24 cellular contexts compared by ENCODE assay signal in genomic region chr6:10547809-10548208, GRCh38.
"Had no signal": no experiment of that assay in that cellular context is flagged by ENCODE, and none has a peak within 500 bp of the region (broad histone marks: within the 10 kb centered on the region; RNA-seq: fewer than 3 reads in every experiment).

No MANE protein-coding gene starts in this region.

- H3K36me3 ChIP-seq: colonic mucosa, esophagus squamous epithelium, sigmoid colon, stomach, tibial artery had no signal

- H3K27ac Mint-ChIP-seq: dendritic cell treated with granulocyte-macrophage colony-stimulating factor and Interleukin-4, amounts not matched to agents 40 ng/mL and 50 ng/mL, for 4 days; immature natural killer cell; natural killer cell treated with Interleukin-12 subunit alpha and Interleukin-12 subunit beta and Interleukin-15 and Interleukin-18, amount 100 ng/mL, for 72 hours; progenitor cell of endocrine pancreas; stimulated activated effector memory CD8-positive, alpha-beta T cell treated with anti-CD3 and anti-CD28 coated beads, Interleukin-12 subunit alpha, Interleukin-12 subunit beta, amount 100 ng/mL, for 72 hours; type B pancreatic cell had no signal

- H3K9me3 Mint-ChIP-seq: central memory CD8-positive, alpha-beta T cell; dendritic cell treated with granulocyte-macrophage colony-stimulating factor and Interleukin-4, amounts not matched to agents 40 ng/mL and 50 ng/mL, for 4 days; immature natural killer cell; naive B cell; natural killer cell treated with Interleukin-12 subunit alpha and Interleukin-12 subunit beta and Interleukin-15 and Interleukin-18, amount 100 ng/mL, for 72 hours; neural crest cell; stimulated activated effector memory CD8-positive, alpha-beta T cell treated with anti-CD3 and anti-CD28 coated beads, Interleukin-12 subunit alpha, Interleukin-12 subunit beta, amount 100 ng/mL, for 72 hours; type B pancreatic cell had no signal

- H3K9me3 ChIP-seq: colonic mucosa, esophagus squamous epithelium, sigmoid colon, stomach, tibial artery had no signal

- H3K27me3 ChIP-seq: colonic mucosa, esophagus squamous epithelium, sigmoid colon, stomach had no signal

- H3K27ac ChIP-seq: colonic mucosa, esophagus squamous epithelium, parathyroid adenoma, tibial artery had no signal

- H3K27me3 Mint-ChIP-seq: central memory CD8-positive, alpha-beta T cell; dendritic cell treated with granulocyte-macrophage colony-stimulating factor and Interleukin-4, amounts not matched to agents 40 ng/mL and 50 ng/mL, for 4 days; naive B cell; progenitor cell of endocrine pancreas; type B pancreatic cell had no signal

- H2AFZ ChIP-seq: parathyroid adenoma had no signal

- H3K79me2 ChIP-seq: parathyroid adenoma had no signal

- H3K4me1 Mint-ChIP-seq: immature natural killer cell; neural crest cell; stimulated activated effector memory CD8-positive, alpha-beta T cell treated with anti-CD3 and anti-CD28 coated beads, Interleukin-12 subunit alpha, Interleukin-12 subunit beta, amount 100 ng/mL, for 72 hours had no signal

- H3K9ac ChIP-seq: parathyroid adenoma had no signal

- H3K36me3 Mint-ChIP-seq: immature natural killer cell; naive B cell; natural killer cell treated with Interleukin-12 subunit alpha and Interleukin-12 subunit beta and Interleukin-15 and Interleukin-18, amount 100 ng/mL, for 72 hours; stimulated activated effector memory CD8-positive, alpha-beta T cell treated with anti-CD3 and anti-CD28 coated beads, Interleukin-12 subunit alpha, Interleukin-12 subunit beta, amount 100 ng/mL, for 72 hours; type B pancreatic cell had no signal

- H3K4me1 ChIP-seq: colonic mucosa, parathyroid adenoma had no signal

- H3K4me3 ChIP-seq: colonic mucosa, esophagus squamous epithelium, sigmoid colon, stomach, tibial artery had no signal

- DNase-seq: colonic mucosa; effector memory CD4-positive, alpha-beta T cell; esophagus squamous epithelium; foreskin melanocyte; hypothalamus; immature natural killer cell; islet precursor cell; kidney glomerular epithelial cell; mammary epithelial cell; naive B cell; sigmoid colon; stimulated activated CD4-positive, alpha-beta T cell treated with anti-CD3 and anti-CD28 coated beads, Interleukin-2, amount 100 ng/mL, for 24 hours; stimulated activated CD4-positive, alpha-beta T cell treated with anti-CD3 and anti-CD28 coated beads, Interleukin-4, amount 100 ng/mL, for 24 hours; stimulated activated naive CD4-positive, alpha-beta T cell treated with Interleukin-2 at 50 U/mL for 16 hours; stomach; tibial artery had no signal

- H3K4me3 Mint-ChIP-seq: central memory CD8-positive, alpha-beta T cell; dendritic cell treated with granulocyte-macrophage colony-stimulating factor and Interleukin-4, amounts not matched to agents 40 ng/mL and 50 ng/mL, for 4 days; immature natural killer cell; naive B cell; natural killer cell treated with Interleukin-12 subunit alpha and Interleukin-12 subunit beta and Interleukin-15 and Interleukin-18, amount 100 ng/mL, for 72 hours; neural crest cell; stimulated activated effector memory CD8-positive, alpha-beta T cell treated with anti-CD3 and anti-CD28 coated beads, Interleukin-12 subunit alpha, Interleukin-12 subunit beta, amount 100 ng/mL, for 72 hours; type B pancreatic cell had no signal

- ATAC-seq: natural killer cell treated with Interleukin-12 subunit alpha and Interleukin-12 subunit beta and Interleukin-15 and Interleukin-18, amount 100 ng/mL, for 72 hours; stimulated activated effector memory CD8-positive, alpha-beta T cell treated with anti-CD3 and anti-CD28 coated beads, Interleukin-12 subunit alpha, Interleukin-12 subunit beta, amount 100 ng/mL, for 72 hours had no signal
